In genomic region chr20:7085448-7085847, GRCh38 we compare ENCODE assay signal across 28 cellular contexts.
DNase-seq lines count a peak whose midpoint lies in the region; ATAC-seq and TF ChIP-seq lines count a peak whose summit lies in the region.
"Had no signal": no experiment of that assay in that cellular context is flagged by ENCODE, and none has a peak within 500 bp of the region (broad histone marks: within the 10 kb centered on the region; RNA-seq: fewer than 3 reads in every experiment).

No MANE protein-coding gene starts in this region.

- H3K27ac ChIP-seq in ascending aorta (no peak overlapping the region), suprapubic skin (no peak overlapping the region)
- H3K27ac ChIP-seq: A549, body of pancreas, epithelial cell of prostate, skin epidermis had no signal

- WGBS in suprapubic skin, result 63% methylated on average over 1 of the region's 1 CpG

- no peak overlapping the region for H3K27ac Mint-ChIP-seq in Caco-2 (ENCODE audit: unreplicated experiment)
- H3K27ac Mint-ChIP-seq: activated CD4-positive, alpha-beta memory T cell treated with anti-CD3 and anti-CD28 coated beads, Interleukin-2, amount 10 ng/mL, durations not matched to agents 7 days and 5 days; CD4-positive, alpha-beta T cell; GM23338; natural killer cell had no signal

- no peaks in the 10 kb centered on the region for H3K27me3 Mint-ChIP-seq in Caco-2 (ENCODE audit: insufficient read depth, unreplicated experiment)
- H3K27me3 Mint-ChIP-seq: activated CD4-positive, alpha-beta memory T cell treated with anti-CD3 and anti-CD28 coated beads, Interleukin-2, amount 10 ng/mL, durations not matched to agents 7 days and 5 days; CD4-positive, alpha-beta T cell had no signal

- no peaks in the 10 kb centered on the region for H3K27me3 ChIP-seq in Caco-2 (replicated peaks; ENCODE audit: control insufficient read depth, insufficient read depth, low read length)
- H3K27me3 ChIP-seq in ascending aorta, result no peaks in the 10 kb centered on the region
- H3K27me3 ChIP-seq in suprapubic skin, result no peaks in the 10 kb centered on the region
- H3K27me3 ChIP-seq: body of pancreas had no signal

- H3K4me3 ChIP-seq in Caco-2 (ENCODE audit: low read depth, low read length), result no peak overlapping the region
- no peak overlapping the region for H3K4me3 ChIP-seq in fibroblast of pulmonary artery (replicated peaks; ENCODE audit: low read depth, low read length)
- H3K4me3 ChIP-seq in mucosa of descending colon, result no peak overlapping the region
- no peak overlapping the region for H3K4me3 ChIP-seq in ascending aorta
- H3K4me3 ChIP-seq in suprapubic skin, result no peak overlapping the region
- H3K4me3 ChIP-seq: A549, body of pancreas, GM23338, K562, skin epidermis had no signal

- H3K9me3 Mint-ChIP-seq in Caco-2 (ENCODE audit: unreplicated experiment), result no peaks in the 10 kb centered on the region
- H3K9me3 Mint-ChIP-seq: GM23338 had no signal

- no peaks in the 10 kb centered on the region for H3K9me3 ChIP-seq in Caco-2
- H3K9me3 ChIP-seq in mucosa of descending colon, result no peaks in the 10 kb centered on the region
- H3K9me3 ChIP-seq in ascending aorta, result no peaks in the 10 kb centered on the region
- no peaks in the 10 kb centered on the region for H3K9me3 ChIP-seq in suprapubic skin
- H3K9me3 ChIP-seq: body of pancreas had no signal

- H3K36me3 Mint-ChIP-seq in Caco-2 (ENCODE audit: insufficient read depth, unreplicated experiment), result no peaks in the 10 kb centered on the region
- H3K36me3 Mint-ChIP-seq: natural killer cell had no signal

- H3K4me1 ChIP-seq in Caco-2, result peaks cover 21% of the 10 kb centered on the region
- peaks cover 3% of the 10 kb centered on the region for H3K4me1 ChIP-seq in mucosa of descending colon (ENCODE audit: low read depth)
- H3K4me1 ChIP-seq in ascending aorta, result no peaks in the 10 kb centered on the region
- H3K4me1 ChIP-seq in suprapubic skin, result no peaks in the 10 kb centered on the region
- H3K4me1 ChIP-seq: A549, body of pancreas had no signal

- CTCF ChIA-PET in Caco-2 (lab: Charles Lee), result no interaction called here

- intact Hi-C loops in Caco-2 (cut with micrococcal nuclease; ENCODE audit: unreplicated experiment), result no loop called here
- intact Hi-C loops in mucosa of descending colon (cut with DNase I, micrococcal nuclease), result no loop called here
- intact Hi-C loops in ascending aorta (cut with DNase I), result no loop called here

- no peak for TF ChIP-seq EP300 in suprapubic skin (IDR thresholded peaks at IDR 0.05)

- BruUV-seq in Caco-2 (replicated peaks; lab: Mats Ljungman, UMichigan), result no TSS peak

- DNase-seq in Caco-2 (peak; percentile 29 to 43), NCI-H226 (peak; percentile 46), fibroblast of pulmonary artery (ENCODE audit: low read depth) (peak; percentile 7), mucosa of descending colon (peak in 1 of 3 donors; percentile 68), T1000 (lab: John Stamatoyannopoulos, UW) (no peak), ascending aorta (ENCODE audit: low spot score in 2 of 2) (no peak), NCI-H345 (lab: John Stamatoyannopoulos, UW) (no peak), suprapubic skin (ENCODE audit: low spot score in 2 of 2) (no peak)
- DNase-seq: activated CD4-positive, alpha-beta memory T cell treated with anti-CD3 and anti-CD28 coated beads, Interleukin-2, amount 10 ng/mL, durations not matched to agents 7 days and 5 days; activated CD8-positive, alpha-beta memory T cell treated with anti-CD3 and anti-CD28 coated beads, Interleukin-2, amount 50 U/mL, for 4 hours; activated naive CD4-positive, alpha-beta T cell treated with Interleukin-2 at 50 U/mL for 16 hours; AML-193; body of pancreas; CD4-positive, alpha-beta T cell; glutamatergic neuron; natural killer cell; NCI-H1092 treated with DMSO at 0.1 percent for 48 hours; NCI-H187; NCI-H2171 treated with DMSO at 0.1 percent for 48 hours; NCI-H69; SHP77 treated with DMSO at 0.1 percent for 48 hours; stimulated activated naive CD4-positive, alpha-beta T cell had no signal

- no peak for TF ChIP-seq POLR2A in suprapubic skin (IDR thresholded peaks at IDR 0.05)

- TF ChIP-seq CTCF in Caco-2 (IDR thresholded peaks at IDR 0.05; ENCODE audit: insufficient read depth in 1 of 2, low read depth in 1 of 2, low read length in 1 of 2, severe bottlenecking in 1 of 2, unreplicated experiment in 1 of 2) (no peak), fibroblast of pulmonary artery (IDR thresholded peaks at IDR 0.05; ENCODE audit: low read length, missing control alignments) (no peak), mucosa of descending colon (IDR thresholded peaks at IDR 0.05) (no peak), ascending aorta (IDR thresholded peaks at IDR 0.05) (no peak), suprapubic skin (IDR thresholded peaks at IDR 0.05) (no peak)

- H3K4me3 Mint-ChIP-seq in Caco-2 (ENCODE audit: unreplicated experiment), result no peak overlapping the region
- H3K4me3 Mint-ChIP-seq: activated CD4-positive, alpha-beta memory T cell treated with anti-CD3 and anti-CD28 coated beads, Interleukin-2, amount 10 ng/mL, durations not matched to agents 7 days and 5 days; CD4-positive, alpha-beta T cell; GM23338; natural killer cell had no signal

- ATAC-seq in mucosa of descending colon, result peak; percentile 70
- ATAC-seq: A549, body of pancreas, GM23338, K562, natural killer cell, Panc1 had no signal

- H3K4me1 Mint-ChIP-seq in Caco-2 (ENCODE audit: low read depth, unreplicated experiment), result peaks cover 12% of the 10 kb centered on the region
- H3K4me1 Mint-ChIP-seq: activated CD4-positive, alpha-beta memory T cell treated with anti-CD3 and anti-CD28 coated beads, Interleukin-2, amount 10 ng/mL, durations not matched to agents 7 days and 5 days; GM23338; natural killer cell had no signal

- no peaks in the 10 kb centered on the region for H3K36me3 ChIP-seq in Caco-2 (ENCODE audit: control insufficient read depth, insufficient read depth, low read length)
- H3K36me3 ChIP-seq in mucosa of descending colon (ENCODE audit: low read depth), result no peaks in the 10 kb centered on the region
- no peaks in the 10 kb centered on the region for H3K36me3 ChIP-seq in ascending aorta
- H3K36me3 ChIP-seq in suprapubic skin, result no peaks in the 10 kb centered on the region

- POLR2A ChIA-PET in Caco-2 (lab: Charles Lee), result no interaction called here

Comparison
In these comparisons a context has a peak if more than half of its experiments do, and no peak if none do; other contexts are left out.
1. DNase-seq: peak in Caco-2 (2 of 2), NCI-H226 (single experiment) and fibroblast of pulmonary artery (single experiment); none in T1000 (single experiment), ascending aorta (0 of 2), NCI-H345 (single experiment) and suprapubic skin (0 of 2).